9 cellular contexts compared by ENCODE assay signal in the genomic region with DNA sequence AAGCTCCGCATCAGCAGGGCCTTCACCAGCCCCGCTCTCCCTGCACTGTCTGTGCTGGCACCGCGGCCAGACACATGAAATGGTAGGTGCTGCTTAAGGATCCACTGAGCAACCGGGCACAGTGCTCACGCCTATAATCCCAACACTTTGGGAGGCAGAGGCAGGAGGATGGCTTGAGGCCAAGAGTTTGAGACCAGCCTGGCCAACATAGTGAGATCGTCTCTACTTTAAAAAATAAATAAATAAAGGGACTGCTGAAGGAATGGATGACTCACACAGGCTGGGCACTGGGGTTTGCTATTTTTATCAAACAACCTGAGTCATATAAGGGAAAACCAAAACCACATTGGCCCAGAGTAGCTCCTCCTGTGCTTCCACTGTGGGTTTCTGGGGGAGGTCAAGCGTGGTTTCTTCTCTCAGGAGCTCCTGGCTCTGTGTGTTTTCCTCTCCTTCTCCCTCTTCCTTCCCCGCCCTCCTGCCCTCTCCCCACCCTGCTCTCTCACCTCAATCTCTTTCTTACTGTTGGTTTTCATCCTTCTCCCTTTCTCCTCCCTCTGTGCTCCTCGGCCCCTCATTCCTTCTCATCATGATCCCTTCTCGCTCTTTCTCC. TPM values are rescaled to one million over a fixed set of nuclear protein-coding genes. Genes with fewer than 3 reads are reported as not detected.
DNase-seq lines count a peak whose midpoint lies in the region; ATAC-seq and TF ChIP-seq lines count a peak whose summit lies in the region.
"Had no signal": no experiment of that assay in that cellular context is flagged by ENCODE, and none has a peak within 500 bp of the region (broad histone marks: within the 10 kb centered on the region; RNA-seq: fewer than 3 reads in every experiment).

No MANE protein-coding gene starts in this region.

- TF ChIP-seq POLR2A in suprapubic skin (IDR thresholded peaks at IDR 0.05), result no peak

- H3K36me3 ChIP-seq in suprapubic skin, result peaks cover 91% of the 10 kb centered on the region

- DNase-seq in DMS53 treated with DMSO at 0.1 percent for 48 hours (lab: John Stamatoyannopoulos, UW; ENCODE audit: unreplicated experiment) (peak; percentile 2), LHCN-M2 (ENCODE audit: low read depth) (peak; percentile 96), right cardiac atrium (peak in 1 of 3 donors; percentile 64), suprapubic skin (ENCODE audit: low spot score in 2 of 2) (no peak), medulla oblongata (ENCODE audit: extremely low spot score) (no peak)
- peak; percentile 70 for DNase-seq in activated effector memory CD4-positive, alpha-beta T cell treated with anti-CD3 and anti-CD28 coated beads, Interleukin-2, amount 50 U/mL, for 16 hours

- no peak overlapping the region for H3K27ac ChIP-seq in right cardiac atrium (ENCODE audit: low read length)
- H3K27ac ChIP-seq in suprapubic skin, result peak overlapping the region; percentile 30

- TF ChIP-seq CTCF in suprapubic skin (IDR thresholded peaks at IDR 0.05), result no peak

- 80% methylated on average over 11 of the region's 11 CpGs for WGBS in right cardiac atrium
- WGBS in suprapubic skin, result 68% methylated on average over 11 of the region's 11 CpGs

- H3K4me1 ChIP-seq in right cardiac atrium (ENCODE audit: control insufficient read depth, insufficient read depth, low read length) (peaks cover 2% of the 10 kb centered on the region), suprapubic skin (peaks cover 17% of the 10 kb centered on the region)

- ATAC-seq in right cardiac atrium, result peak; percentile 59 to 84
- no peak for ATAC-seq in HG03342 (IDR thresholded peaks at IDR 0.05; ENCODE audit: unreplicated experiment)
- ATAC-seq in HG02938 (IDR thresholded peaks at IDR 0.05; ENCODE audit: unreplicated experiment), result no peak

- H3K27me3 ChIP-seq in right cardiac atrium (ENCODE audit: control insufficient read depth, insufficient read depth) (no peaks in the 10 kb centered on the region), suprapubic skin (no peaks in the 10 kb centered on the region)

- H3K4me3 ChIP-seq in right cardiac atrium (ENCODE audit: low read length) (no peak overlapping the region), suprapubic skin (no peak overlapping the region)

- intact Hi-C loops in right cardiac atrium (cut with DNase I), result no loop called here

- H3K9me3 ChIP-seq in right cardiac atrium (ENCODE audit: control insufficient read depth, low read length), result no peaks in the 10 kb centered on the region
- no peaks in the 10 kb centered on the region for H3K9me3 ChIP-seq in suprapubic skin

- no peak for TF ChIP-seq EP300 in suprapubic skin (IDR thresholded peaks at IDR 0.05)

RNA-seq across cellular contexts. Expression of a gene that starts 21.3 kb away (rescaled TPM):
- total RNA-seq in LHCN-M2 (2014; rRNA removed) (12.9 and 20.5 TPM in 2 replicates), right cardiac atrium (10 to 100 TPM; 17.7 to 27.1 (median 24.5) TPM), suprapubic skin (10 to 100 TPM; 21.8 to 53.6 (median 35.8) TPM)
- polyA plus RNA-seq in LHCN-M2 (2012), result 30.1 TPM
- polyA plus RNA-seq in right cardiac atrium, result 15.6 TPM

RNA-seq across cellular contexts. Expression of a gene that starts 21.9 kb away (rescaled TPM):
- total RNA-seq in LHCN-M2 (2014; rRNA removed), result 11.2 and 12.0 TPM in 2 replicates
- polyA plus RNA-seq in LHCN-M2 (2012), result 3.6 TPM
- 1 to 10 TPM; 3.9 to 5.5 (median 5.1) TPM for total RNA-seq in right cardiac atrium
- 2.1 TPM for polyA plus RNA-seq in right cardiac atrium
- total RNA-seq in suprapubic skin, result 10 to 100 TPM in 2 of 4 donors, 1 to 10 TPM in 2; 8.5 to 18.5 (median 12.2) TPM

RNA-seq across cellular contexts. Expression of a gene that starts 42.9 kb away (rescaled TPM):
- not detected in 2 replicates for total RNA-seq in LHCN-M2 (2014; rRNA removed)
- polyA plus RNA-seq in LHCN-M2 (2012), result not detected
- total RNA-seq in right cardiac atrium, result 1 to 10 TPM in 3 of 4 donors, under 1 TPM in 1; 0.64 to 1.6 (median 1.3) TPM
- 0.86 TPM for polyA plus RNA-seq in right cardiac atrium
- total RNA-seq in suprapubic skin, result under 1 TPM in 1 of 4 donors, not detected in 3; 0.30 TPM
- polyA plus RNA-seq: IgD-negative memory B cell had no signal

Comparison
In these comparisons a context has a peak if more than half of its experiments do, and no peak if none do; other contexts are left out.
1. DNase-seq: peak in DMS53 treated with DMSO at 0.1 percent for 48 hours (single experiment), LHCN-M2 (single experiment) and activated effector memory CD4-positive, alpha-beta T cell treated with anti-CD3 and anti-CD28 coated beads, Interleukin-2, amount 50 U/mL, for 16 hours (single experiment); none in suprapubic skin (0 of 2) and medulla oblongata (single experiment).
2. ATAC-seq: peak in right cardiac atrium (2 of 2); none in HG03342 (single experiment) and HG02938 (single experiment).